Comparison of ENCODE assay signal across 9 cellular contexts in the genomic region with DNA sequence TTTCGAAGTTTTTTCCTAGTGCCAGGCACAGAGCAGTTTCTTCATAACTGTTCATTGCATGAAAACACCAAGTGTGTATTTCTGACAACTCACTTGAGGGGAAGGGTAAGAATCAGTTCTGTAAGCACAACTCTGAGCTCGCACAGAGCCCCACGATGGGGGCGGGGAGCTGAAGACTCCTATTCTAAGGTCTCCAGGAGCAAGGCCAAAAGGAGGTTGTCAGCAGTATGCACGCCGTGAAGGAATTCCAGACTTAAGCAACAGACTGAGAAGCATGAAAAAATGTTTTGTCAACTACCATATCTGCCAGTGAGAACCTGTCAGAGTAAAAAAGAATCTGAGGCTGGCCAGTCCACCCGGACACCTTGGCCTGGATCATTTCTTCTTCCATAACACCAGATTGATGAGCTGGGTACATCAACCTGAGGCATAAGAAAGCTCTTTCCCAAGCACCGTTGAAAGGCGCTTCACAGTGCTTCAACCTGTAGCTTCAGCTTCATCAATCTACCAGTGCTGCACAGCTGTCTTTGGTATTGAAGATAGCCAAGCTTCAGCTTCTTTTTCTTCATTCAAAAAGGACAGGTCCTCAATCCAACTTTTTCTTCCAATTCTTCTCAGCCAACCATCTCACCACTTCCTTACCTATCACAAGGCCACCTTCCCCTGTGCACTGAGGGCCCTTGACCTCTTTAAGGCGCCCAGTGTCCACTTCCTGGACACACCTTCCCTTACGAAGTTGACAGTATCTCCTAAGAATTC. TPM values are rescaled to one million over a fixed set of nuclear protein-coding genes. Genes with fewer than 3 reads are reported as not detected.
DNase-seq lines count a peak whose midpoint lies in the region; ATAC-seq, FAIRE-seq and TF ChIP-seq lines count a peak whose summit lies in the region.
"Had no signal": no experiment of that assay in that cellular context is flagged by ENCODE, and none has a peak within 500 bp of the region (broad histone marks: within the 10 kb centered on the region; RNA-seq: fewer than 3 reads in every experiment).

No MANE protein-coding gene starts in this region.

- 81 to 82% methylated on average over 11 of the region's 11 CpGs for WGBS in sigmoid colon, 2 donors

- H3K27ac Mint-ChIP-seq in activated T-helper 17 cell treated with anti-CD3 and anti-CD28 coated beads, Interleukin-2, amount 50 U/mL, for 72 hours = no peak overlapping the region

- H3K27me3 Mint-ChIP-seq in activated T-helper 17 cell treated with anti-CD3 and anti-CD28 coated beads, Interleukin-2, amount 50 U/mL, for 72 hours = no peaks in the 10 kb centered on the region

- TF ChIP-seq EP300 in sigmoid colon (IDR thresholded peaks at IDR 0.05) = no peak

- H3K36me3 ChIP-seq in H7 (replicated peaks; ENCODE audit: control insufficient read depth, insufficient read depth, low read length) (peaks cover 1% of the 10 kb centered on the region), left ventricle myocardium inferior (peaks cover 6% of the 10 kb centered on the region), sigmoid colon (peaks cover 0 to 12% (median 0%) of the 10 kb centered on the region in 4 donors)

- TF ChIP-seq CTCF in left ventricle myocardium inferior (IDR thresholded peaks at IDR 0.05; ENCODE audit: borderline replicate concordance) (no peak), sigmoid colon (IDR thresholded peaks at IDR 0.05) (no peak), D721Med (IDR thresholded peaks at IDR 0.05; ENCODE audit: insufficient read depth, missing control alignments) (no peak)

- no peaks in the 10 kb centered on the region for H3K9me3 Mint-ChIP-seq in activated T-helper 17 cell treated with anti-CD3 and anti-CD28 coated beads, Interleukin-2, amount 50 U/mL, for 72 hours

- H3K9me3 ChIP-seq in left ventricle myocardium inferior (replicated peaks) = no peaks in the 10 kb centered on the region
- H3K9me3 ChIP-seq in sigmoid colon = no peaks in the 10 kb centered on the region
- H3K9me3 ChIP-seq: HAP-1 had no signal

- H3K27ac ChIP-seq in left ventricle myocardium inferior (replicated peaks) (peak overlapping the region; percentile 96), sigmoid colon (peak overlapping the region; percentile 96 to 100 (median 97))

- no peak overlapping the region for H3K4me3 ChIP-seq in H7 (ENCODE audit: insufficient read depth, low read depth, low read length)
- H3K4me3 ChIP-seq in left ventricle myocardium inferior = peak overlapping the region; percentile 87
- peak overlapping the region in 3 of 4 donors; percentile 67 to 95 (median 89) for H3K4me3 ChIP-seq in sigmoid colon

- FAIRE-seq in D721Med (lab: Jason Lieb, UNC) = no peak

- H3K4me3 Mint-ChIP-seq in activated T-helper 17 cell treated with anti-CD3 and anti-CD28 coated beads, Interleukin-2, amount 50 U/mL, for 72 hours = peak overlapping the region; percentile 82

- intact Hi-C loops in left ventricle myocardium inferior (cut with micrococcal nuclease) = loop anchor here (5.0 kb wide), 1 partner anchor 42 kb away; no protein-coding TSS in a partner anchor
- intact Hi-C loops in sigmoid colon (cut with DNase I) = loop anchor here (5.0 kb wide), 2 partner anchors 82 to 103 kb away; partner anchors contain the start of genes ABITRAM, ELP1 and TMEM245

- H3K4me1 ChIP-seq in left ventricle myocardium inferior (peaks cover 80% of the 10 kb centered on the region), sigmoid colon (peaks cover 0 to 46% (median 37%) of the 10 kb centered on the region in 4 donors)

- H3K27me3 ChIP-seq in H7 (ENCODE audit: control insufficient read depth, insufficient read depth, low read length) = no peaks in the 10 kb centered on the region; the same call in 1 of the 2 replicates
- H3K27me3 ChIP-seq in left ventricle myocardium inferior (ENCODE audit: low read depth) = no peaks in the 10 kb centered on the region
- no peaks in the 10 kb centered on the region for H3K27me3 ChIP-seq in sigmoid colon

- no peak for TF ChIP-seq POLR2A in sigmoid colon (IDR thresholded peaks at IDR 0.05)

- H3K36me3 Mint-ChIP-seq in activated T-helper 17 cell treated with anti-CD3 and anti-CD28 coated beads, Interleukin-2, amount 50 U/mL, for 72 hours (ENCODE audit: low read depth) = peaks cover 13% of the 10 kb centered on the region

- no peak for ATAC-seq in activated T-helper 17 cell treated with anti-CD3 and anti-CD28 coated beads, Interleukin-2, amount 50 U/mL, for 72 hours (replicated peaks)
- ATAC-seq in HG03175 (IDR thresholded peaks at IDR 0.05; ENCODE audit: unreplicated experiment) (no peak), GM19455 (IDR thresholded peaks at IDR 0.05; ENCODE audit: unreplicated experiment) (no peak)

- peaks cover 23% of the 10 kb centered on the region for H3K4me1 Mint-ChIP-seq in activated T-helper 17 cell treated with anti-CD3 and anti-CD28 coated beads, Interleukin-2, amount 50 U/mL, for 72 hours

- DNase-seq in H7 (peak; percentile 20), left ventricle myocardium inferior (no peak), sigmoid colon (no peak), D721Med (ENCODE audit: insufficient read length, low spot score) (no peak), NCI-H1436 treated with DMSO at 0.1 percent for 48 hours (lab: John Stamatoyannopoulos, UW) (no peak)

RNA-seq across cellular contexts. Expression of gene CTNNAL1, which starts 1.1 kb away (rescaled TPM):
- 73.6 and 81.0 TPM in 2 replicates for total RNA-seq in H7 (2014; rRNA removed; shearing (Covaris generic))
- total RNA-seq in activated T-helper 17 cell treated with anti-CD3 and anti-CD28 coated beads, Interleukin-2, amount 50 U/mL, for 72 hours = 10 to 100 TPM; 24.4 to 25.7 TPM
- 78.2 TPM for total RNA-seq in left ventricle myocardium inferior
- total RNA-seq in sigmoid colon = 10 to 100 TPM; 36.4 to 56.8 (median 42.6) TPM
- polyA plus RNA-seq in sigmoid colon = 10 to 100 TPM; 18.7 to 32.4 (median 22.2) TPM
